16 cellular contexts compared by ENCODE assay signal in the genomic region with DNA sequence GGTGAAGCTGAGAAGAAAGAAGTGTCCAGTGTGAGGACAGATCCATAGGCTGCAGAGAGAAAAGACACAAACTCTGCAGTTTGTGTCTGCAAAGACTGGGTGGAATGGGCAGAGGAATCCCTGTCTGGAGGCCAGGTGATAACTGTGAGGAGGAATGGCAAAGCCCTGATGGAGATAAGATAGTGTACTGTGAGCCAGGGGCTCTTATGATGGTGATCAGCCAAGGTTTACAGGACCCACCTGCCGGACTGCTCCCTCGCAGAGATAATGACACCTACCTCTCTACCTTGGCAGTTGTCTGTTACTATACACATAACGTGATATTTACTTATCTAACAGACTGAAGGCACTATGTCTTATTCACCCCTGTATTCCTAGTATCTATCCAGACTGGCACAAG.
A peak's percentile ranks its signal among the peaks of the same experiment; 100 is the strongest.
DNase-seq lines count a peak whose midpoint lies in the region; ATAC-seq and TF ChIP-seq lines count a peak whose summit lies in the region.
"Had no signal": no experiment of that assay in that cellular context is flagged by ENCODE, and none has a peak within 500 bp of the region (broad histone marks: within the 10 kb centered on the region; RNA-seq: fewer than 3 reads in every experiment).

No MANE protein-coding gene starts in this region.

- no peak for TF ChIP-seq POLR2A in gastroesophageal sphincter (IDR thresholded peaks at IDR 0.05)
- TF ChIP-seq POLR2A in vagina (IDR thresholded peaks at IDR 0.05): no peak

- H2AFZ ChIP-seq in GM23338: no peak overlapping the region

- H3K4me2 ChIP-seq in mesendoderm (ENCODE audit: low read length): no peak overlapping the region
- H3K4me2 ChIP-seq in GM23338: no peak overlapping the region
- H3K4me2 ChIP-seq: BLaER1 had no signal

- H3K27ac ChIP-seq in VCaP (peak overlapping the region; percentile 35; the same call in 1 of the 2 replicates), mesendoderm (ENCODE audit: low read depth, low read length) (no peak overlapping the region), GM23338 (ENCODE audit: low read depth) (no peak overlapping the region), gastroesophageal sphincter (no peak overlapping the region), vagina (no peak overlapping the region)
- H3K27ac ChIP-seq: BLaER1 had no signal

- H3K9me3 Mint-ChIP-seq in GM23338: no peaks in the 10 kb centered on the region
- H3K9me3 Mint-ChIP-seq: CD4-positive, alpha-beta memory T cell had no signal

- H3K56ac ChIP-seq in mesendoderm (ENCODE audit: low read length): no peak overlapping the region

- peaks cover 2% of the 10 kb centered on the region for H3K27me3 Mint-ChIP-seq in GM23338 (ENCODE audit: insufficient read depth, low read depth, poor library complexity)

- H3K27me3 ChIP-seq in mesendoderm (ENCODE audit: insufficient read depth, low read length, poor library complexity) (no peaks in the 10 kb centered on the region), GM23338 (ENCODE audit: insufficient read depth) (no peaks in the 10 kb centered on the region), gastroesophageal sphincter (peaks cover 35% of the 10 kb centered on the region), vagina (no peaks in the 10 kb centered on the region)
- H3K27me3 ChIP-seq: BLaER1 had no signal

- no peaks in the 10 kb centered on the region for H3K79me2 ChIP-seq in mesendoderm (ENCODE audit: control insufficient read depth, insufficient read depth, low read length)
- no peaks in the 10 kb centered on the region for H3K79me2 ChIP-seq in GM23338 (replicated peaks; ENCODE audit: insufficient read depth)

- H3K4me1 ChIP-seq in mesendoderm (ENCODE audit: control insufficient read depth, low read depth, low read length) (peaks cover 14% of the 10 kb centered on the region), GM23338 (ENCODE audit: insufficient read depth) (peaks cover 10% of the 10 kb centered on the region; the same call in 1 of the 2 replicates), gastroesophageal sphincter (no peaks in the 10 kb centered on the region), vagina (peaks cover 3% of the 10 kb centered on the region)
- H3K4me1 ChIP-seq: BLaER1, HAP-1 had no signal

- H3K23ac ChIP-seq in mesendoderm (ENCODE audit: low read length): no peak overlapping the region

- H4K8ac ChIP-seq in mesendoderm (ENCODE audit: low read depth, low read length): no peak overlapping the region

- H3K79me1 ChIP-seq in mesendoderm (ENCODE audit: low read length): no peaks in the 10 kb centered on the region

- WGBS in mesendoderm (ENCODE audit: extremely low coverage, insufficient coverage, low lambda C conversion rate): no CpG with 5 or more reads among the region's 3 CpGs
- WGBS in gastroesophageal sphincter (ENCODE audit: low coverage in 1 of 2), 2 donors: 38 to 65% methylated on average over 2 to 3 of the region's 3 CpGs

- H3K18ac ChIP-seq in mesendoderm (ENCODE audit: low read length): no peak overlapping the region

- H3K36me3 ChIP-seq in mesendoderm (ENCODE audit: control insufficient read depth, insufficient read depth, low read length): no peaks in the 10 kb centered on the region
- H3K36me3 ChIP-seq in GM23338 (ENCODE audit: insufficient read depth): no peaks in the 10 kb centered on the region
- no peaks in the 10 kb centered on the region for H3K36me3 ChIP-seq in gastroesophageal sphincter
- H3K36me3 ChIP-seq in vagina: no peaks in the 10 kb centered on the region
- H3K36me3 ChIP-seq: BLaER1, HAP-1 had no signal

- TF ChIP-seq EP300 in gastroesophageal sphincter (IDR thresholded peaks at IDR 0.05): no peak

- no peak overlapping the region for H2BK5ac ChIP-seq in mesendoderm (ENCODE audit: low read length)

- H4K20me1 ChIP-seq in GM23338 (replicated peaks; ENCODE audit: insufficient read depth): no peaks in the 10 kb centered on the region
- H4K20me1 ChIP-seq: BLaER1 had no signal

- no peak overlapping the region for H3K4me3 Mint-ChIP-seq in GM23338
- H3K4me3 Mint-ChIP-seq: CD14-positive monocyte; CD4-positive, alpha-beta memory T cell had no signal

- TF ChIP-seq CTCF in VCaP (conservative IDR thresholded peaks at IDR 0.05): no peak
- TF ChIP-seq CTCF in GM23338 (conservative IDR thresholded peaks at IDR 0.05; ENCODE audit: low read depth in 2 of 2): no peak
- TF ChIP-seq CTCF in gastroesophageal sphincter (IDR thresholded peaks at IDR 0.05): no peak
- no peak for TF ChIP-seq CTCF in vagina (IDR thresholded peaks at IDR 0.05)

- peak; percentile 7 for DNase-seq in NCI-H82 (lab: John Stamatoyannopoulos, UW)
- DNase-seq in NCI-H82 treated with DMSO at 0.1 percent for 48 hours (lab: John Stamatoyannopoulos, UW; ENCODE audit: unreplicated experiment): no peak
- peak; percentile 52 for DNase-seq in mesendoderm
- no peak for DNase-seq in GM23338 (ENCODE audit: low spot score)
- no peak for DNase-seq in vagina (ENCODE audit: extremely low spot score in 2 of 2)
- DNase-seq: 8988T; CD4-positive, alpha-beta memory T cell; DMS153; DMS79 treated with DMSO at 0.1 percent for 48 hours had no signal

- H3F3A ChIP-seq in GM23338 (replicated peaks; ENCODE audit: low read depth): no peaks in the 10 kb centered on the region

- no peak overlapping the region for H4K5ac ChIP-seq in mesendoderm (ENCODE audit: low read length)

- no peaks in the 10 kb centered on the region for H3K9me3 ChIP-seq in gastroesophageal sphincter
- H3K9me3 ChIP-seq in vagina: no peaks in the 10 kb centered on the region
- H3K9me3 ChIP-seq: BLaER1, HAP-1 had no signal

- H3K4me3 ChIP-seq in mesendoderm (ENCODE audit: low read length) (no peak overlapping the region), GM23338 (no peak overlapping the region), gastroesophageal sphincter (no peak overlapping the region), vagina (no peak overlapping the region)
- H3K4me3 ChIP-seq: BLaER1, GM12878, HAP-1 had no signal

- H3K9me2 ChIP-seq in GM23338 (ENCODE audit: insufficient read depth): no peaks in the 10 kb centered on the region

- no peak overlapping the region for H2BK15ac ChIP-seq in mesendoderm (replicated peaks; ENCODE audit: low read depth)

- intact Hi-C loops in vagina (cut with DNase I): no loop called here

- ATAC-seq in GM23338 (no peak), gastroesophageal sphincter (no peak)
- ATAC-seq: HepG2 had no signal

- H3K4ac ChIP-seq in mesendoderm (ENCODE audit: low read depth, low read length): no peak overlapping the region

- H3K27ac Mint-ChIP-seq in GM23338: no peak overlapping the region
- H3K27ac Mint-ChIP-seq: CD14-positive monocyte; CD4-positive, alpha-beta memory T cell had no signal

- no peak overlapping the region for H3K9ac ChIP-seq in mesendoderm (ENCODE audit: low read length)
- H3K9ac ChIP-seq: BLaER1 had no signal

- H3K4me1 Mint-ChIP-seq in GM23338: peaks cover 27% of the 10 kb centered on the region
- H3K4me1 Mint-ChIP-seq: CD14-positive monocyte; CD4-positive, alpha-beta memory T cell had no signal

- H2AK5ac ChIP-seq in mesendoderm (ENCODE audit: low read length): no peak overlapping the region

- H3K36me3 Mint-ChIP-seq in GM23338 (ENCODE audit: low read depth): no peaks in the 10 kb centered on the region
- H3K36me3 Mint-ChIP-seq: CD14-positive monocyte; CD4-positive, alpha-beta memory T cell had no signal

- H2BK120ac ChIP-seq in mesendoderm (ENCODE audit: low read depth, low read length): no peak overlapping the region

TF ChIP-seq in GM23338, 12 proteins besides CTCF, POLR2A, EP300 and RAD21 (continues in another document):
- TF ChIP-seq POLR2AphosphoS5 (IDR thresholded peaks at IDR 0.05; ENCODE audit: low read depth) (no peak), CREB1 (CRISPR knock-in tag; IDR thresholded peaks at IDR 0.05; ENCODE audit: low read depth) (no peak), STAT1 (IDR thresholded peaks at IDR 0.05; ENCODE audit: unreplicated experiment) (no peak), EZH2phosphoT487 (IDR thresholded peaks at IDR 0.05; ENCODE audit: unreplicated experiment) (no peak), NANOG (IDR thresholded peaks at IDR 0.05; ENCODE audit: borderline replicate concordance) (no peak), EZH2 (IDR thresholded peaks at IDR 0.05; ENCODE audit: low read depth, unreplicated experiment) (no peak), ZNF331 (CRISPR knock-in tag; IDR thresholded peaks at IDR 0.05; ENCODE audit: low read depth) (no peak), ZNF114 (CRISPR knock-in tag; IDR thresholded peaks at IDR 0.05) (no peak)
- TF ChIP-seq, protein P1, sequence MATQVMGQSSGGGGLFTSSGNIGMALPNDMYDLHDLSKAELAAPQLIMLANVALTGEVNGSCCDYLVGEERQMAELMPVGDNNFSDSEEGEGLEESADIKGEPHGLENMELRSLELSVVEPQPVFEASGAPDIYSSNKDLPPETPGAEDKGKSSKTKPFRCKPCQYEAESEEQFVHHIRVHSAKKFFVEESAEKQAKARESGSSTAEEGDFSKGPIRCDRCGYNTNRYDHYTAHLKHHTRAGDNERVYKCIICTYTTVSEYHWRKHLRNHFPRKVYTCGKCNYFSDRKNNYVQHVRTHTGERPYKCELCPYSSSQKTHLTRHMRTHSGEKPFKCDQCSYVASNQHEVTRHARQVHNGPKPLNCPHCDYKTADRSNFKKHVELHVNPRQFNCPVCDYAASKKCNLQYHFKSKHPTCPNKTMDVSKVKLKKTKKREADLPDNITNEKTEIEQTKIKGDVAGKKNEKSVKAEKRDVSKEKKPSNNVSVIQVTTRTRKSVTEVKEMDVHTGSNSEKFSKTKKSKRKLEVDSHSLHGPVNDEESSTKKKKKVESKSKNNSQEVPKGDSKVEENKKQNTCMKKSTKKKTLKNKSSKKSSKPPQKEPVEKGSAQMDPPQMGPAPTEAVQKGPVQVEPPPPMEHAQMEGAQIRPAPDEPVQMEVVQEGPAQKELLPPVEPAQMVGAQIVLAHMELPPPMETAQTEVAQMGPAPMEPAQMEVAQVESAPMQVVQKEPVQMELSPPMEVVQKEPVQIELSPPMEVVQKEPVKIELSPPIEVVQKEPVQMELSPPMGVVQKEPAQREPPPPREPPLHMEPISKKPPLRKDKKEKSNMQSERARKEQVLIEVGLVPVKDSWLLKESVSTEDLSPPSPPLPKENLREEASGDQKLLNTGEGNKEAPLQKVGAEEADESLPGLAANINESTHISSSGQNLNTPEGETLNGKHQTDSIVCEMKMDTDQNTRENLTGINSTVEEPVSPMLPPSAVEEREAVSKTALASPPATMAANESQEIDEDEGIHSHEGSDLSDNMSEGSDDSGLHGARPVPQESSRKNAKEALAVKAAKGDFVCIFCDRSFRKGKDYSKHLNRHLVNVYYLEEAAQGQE (IDR thresholded peaks at IDR 0.05; ENCODE audit: unreplicated experiment): no peak
- TF ChIP-seq, protein P2, sequence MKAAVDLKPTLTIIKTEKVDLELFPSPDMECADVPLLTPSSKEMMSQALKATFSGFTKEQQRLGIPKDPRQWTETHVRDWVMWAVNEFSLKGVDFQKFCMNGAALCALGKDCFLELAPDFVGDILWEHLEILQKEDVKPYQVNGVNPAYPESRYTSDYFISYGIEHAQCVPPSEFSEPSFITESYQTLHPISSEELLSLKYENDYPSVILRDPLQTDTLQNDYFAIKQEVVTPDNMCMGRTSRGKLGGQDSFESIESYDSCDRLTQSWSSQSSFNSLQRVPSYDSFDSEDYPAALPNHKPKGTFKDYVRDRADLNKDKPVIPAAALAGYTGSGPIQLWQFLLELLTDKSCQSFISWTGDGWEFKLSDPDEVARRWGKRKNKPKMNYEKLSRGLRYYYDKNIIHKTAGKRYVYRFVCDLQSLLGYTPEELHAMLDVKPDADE (IDR thresholded peaks at IDR 0.05): no peak

Comparison
In these comparisons a context has a peak if more than half of its experiments do, and no peak if none do; other contexts are left out.
1. DNase-seq: peak in NCI-H82 (single experiment) and mesendoderm (single experiment); none in NCI-H82 treated with DMSO at 0.1 percent for 48 hours (single experiment), GM23338 (single experiment) and vagina (0 of 2).